In the genomic region with DNA sequence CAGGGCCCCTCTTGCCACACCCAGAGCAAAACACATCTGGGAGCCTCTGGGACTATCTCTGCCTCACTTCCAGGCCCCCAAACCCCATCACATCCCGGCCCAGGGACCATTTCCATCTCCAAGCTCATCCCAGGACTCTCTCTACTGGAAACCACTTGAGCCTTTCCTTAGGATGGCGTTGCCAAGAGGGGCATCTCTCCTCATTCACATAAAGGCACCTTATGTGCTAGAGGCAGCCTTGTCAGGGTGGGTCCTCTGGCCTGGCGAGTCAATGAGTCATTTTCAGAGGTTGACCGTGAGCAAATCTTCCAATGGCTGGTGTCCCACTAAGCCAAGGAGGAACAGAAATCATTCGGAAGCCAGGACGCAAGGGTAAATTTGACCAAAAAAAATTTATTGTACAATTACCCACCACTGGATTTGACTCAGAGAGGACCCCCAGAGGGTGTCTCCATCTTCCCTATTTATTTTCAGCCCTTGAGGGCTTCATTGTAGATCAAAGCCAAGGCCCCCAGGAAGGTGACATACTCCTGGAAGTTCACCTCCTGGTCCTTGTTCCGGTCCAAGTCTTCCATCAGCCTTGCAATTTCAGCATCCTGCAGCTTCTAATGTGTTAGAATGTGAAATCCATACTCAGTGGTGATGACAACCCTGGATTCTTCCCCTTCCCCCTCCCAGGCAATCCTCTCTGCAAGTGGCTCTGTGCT, we compare ENCODE assay signal across 9 cellular contexts. TPM values are rescaled to one million over a fixed set of nuclear protein-coding genes. Genes with fewer than 3 reads are reported as not detected.
DNase-seq lines count a peak whose midpoint lies in the region; ATAC-seq, FAIRE-seq and TF ChIP-seq lines count a peak whose summit lies in the region.
"Had no signal": no experiment of that assay in that cellular context is flagged by ENCODE, and none has a peak within 500 bp of the region (broad histone marks: within the 10 kb centered on the region; RNA-seq: fewer than 3 reads in every experiment).

No MANE protein-coding gene starts in this region.

- peak overlapping the region; percentile 84 for H3K27ac Mint-ChIP-seq in activated B cell treated with CpG ODN at 0.5 μM for 24 hours

- peak overlapping the region; percentile 93 for H3K4me3 Mint-ChIP-seq in activated B cell treated with CpG ODN at 0.5 μM for 24 hours

- intact Hi-C loops in activated B cell treated with CpG ODN at 0.5 μM for 24 hours (cut with micrococcal nuclease) (loop anchor here (5.0 kb wide), 1 partner anchor 138 kb away; a partner anchor contains a TSS), pancreas (cut with DNase I) (no loop called here)

- CTCF ChIA-PET in activated B cell treated with CpG ODN at 0.5 μM for 24 hours (lab: Charles Lee): interaction anchor here (1.2 to 6.4 kb wide), 7 partner anchors 11 to 93 kb away, joined by 3 to 119 read pairs (median 8); a partner anchor contains a TSS

- H3K4me3 ChIP-seq in fibroblast of villous mesenchyme (ENCODE audit: low read depth, low read length): peak overlapping the region; percentile 86
- peak overlapping the region; percentile 82 for H3K4me3 ChIP-seq in skeletal muscle satellite cell (ENCODE audit: low read length)
- H3K4me3 ChIP-seq in pancreas: peak overlapping the region in 1 of 4 donors; percentile 61

- H3K27me3 ChIP-seq in skeletal muscle satellite cell (ENCODE audit: control insufficient read depth, insufficient read depth, low read length): no peaks in the 10 kb centered on the region
- H3K27me3 ChIP-seq in pancreas: no peaks in the 10 kb centered on the region

- no peak for ATAC-seq in activated B cell treated with CpG ODN at 0.5 μM for 24 hours (ENCODE audit: low read depth)
- ATAC-seq in pancreas: no peak
- ATAC-seq in GM21737 (IDR thresholded peaks at IDR 0.05; ENCODE audit: unreplicated experiment): no peak
- no peak for ATAC-seq in GM18505 (IDR thresholded peaks at IDR 0.05; ENCODE audit: unreplicated experiment)

- DNase-seq in activated B cell treated with CpG ODN at 0.5 μM for 24 hours (no peak), fibroblast of villous mesenchyme (ENCODE audit: low read depth) (peak; percentile 50), GM19238 (ENCODE audit: insufficient read length, low spot score) (no peak), pancreas (no peak)
- DNase-seq: NCI-H1092 treated with DMSO at 0.1 percent for 48 hours had no signal

- peaks cover 10% of the 10 kb centered on the region for H3K36me3 Mint-ChIP-seq in activated B cell treated with CpG ODN at 0.5 μM for 24 hours (ENCODE audit: low read depth)

- H3K4me1 ChIP-seq in ES-I3 (ENCODE audit: insufficient read depth, low read length): peaks cover 26% of the 10 kb centered on the region
- peaks cover 32% of the 10 kb centered on the region for H3K4me1 ChIP-seq in skeletal muscle satellite cell (ENCODE audit: control insufficient read depth, insufficient read depth, low read length)
- H3K4me1 ChIP-seq in pancreas: no peaks in the 10 kb centered on the region

- peak overlapping the region in 1 of 4 donors; percentile 78 for H3K27ac ChIP-seq in pancreas

- no peak for FAIRE-seq in pancreas (lab: Jason Lieb, UNC)

- H3K4me1 Mint-ChIP-seq in activated B cell treated with CpG ODN at 0.5 μM for 24 hours: peaks cover 45% of the 10 kb centered on the region

- peak overlapping the region; percentile 38; the same call in 1 of the 2 replicates for H3K9ac ChIP-seq in ES-I3 (ENCODE audit: low read depth, low read length)
- peak overlapping the region; percentile 97 for H3K9ac ChIP-seq in skeletal muscle satellite cell (ENCODE audit: low read depth, low read length)

- no peak for TF ChIP-seq POLR2A in GM18505 (IDR thresholded peaks at IDR 0.05; ENCODE audit: borderline replicate concordance, extremely low read depth, insufficient read depth, insufficient read length)

- H3K9me3 ChIP-seq in ES-I3 (ENCODE audit: control insufficient read depth, insufficient read depth, low read length): no peaks in the 10 kb centered on the region
- no peaks in the 10 kb centered on the region for H3K9me3 ChIP-seq in skeletal muscle satellite cell (replicated peaks; ENCODE audit: low read length)
- H3K9me3 ChIP-seq in pancreas: no peaks in the 10 kb centered on the region

- WGBS in pancreas, 2 donors: 78 to 89% methylated on average over 7 of the region's 7 CpGs

- POLR2A ChIA-PET in activated B cell treated with CpG ODN at 0.5 μM for 24 hours (lab: Charles Lee): interaction anchor here (0.6 to 7.9 kb wide), 7 partner anchors 10 to 137 kb away, joined by 3 to 115 read pairs (median 27); a partner anchor contains a TSS

- TF ChIP-seq CTCF in activated B cell treated with CpG ODN at 0.5 μM for 24 hours (IDR thresholded peaks at IDR 0.05) (no peak), fibroblast of villous mesenchyme (IDR thresholded peaks at IDR 0.05; ENCODE audit: insufficient read depth, low read depth, low read length) (no peak), pancreas (IDR thresholded peaks at IDR 0.05) (no peak)

- H3K27me3 Mint-ChIP-seq in activated B cell treated with CpG ODN at 0.5 μM for 24 hours: no peaks in the 10 kb centered on the region

- peak overlapping the region; percentile 87 for H3K4me2 ChIP-seq in skeletal muscle satellite cell (ENCODE audit: low read length)

- no peaks in the 10 kb centered on the region for H3K9me3 Mint-ChIP-seq in activated B cell treated with CpG ODN at 0.5 μM for 24 hours

- H3K36me3 ChIP-seq in ES-I3 (ENCODE audit: insufficient read depth, low read length) (no peaks in the 10 kb centered on the region), skeletal muscle satellite cell (ENCODE audit: insufficient read depth, low read length) (peaks cover 15% of the 10 kb centered on the region), pancreas (no peaks in the 10 kb centered on the region)

RNA-seq across cellular contexts. Expression of a gene that starts 1.4 kb away (rescaled TPM):
- 166 and 186 TPM in 2 replicates for total RNA-seq in activated B cell treated with CpG ODN at 0.5 μM for 24 hours
- 1,018 and 1,040 TPM in 2 replicates for total RNA-seq in fibroblast of villous mesenchyme
- 1,129 and 1,390 TPM in 2 replicates for total RNA-seq in skeletal muscle satellite cell (2012; rRNA removed)
- 100 to 1,000 TPM in 2 of 6 donors, 10 to 100 TPM in 4; 21.4 to 264 (median 61.8) TPM for total RNA-seq in pancreas
- polyA plus RNA-seq in pancreas: 100 to 1,000 TPM; 304 to 495 TPM

RNA-seq across cellular contexts. Expression of a gene that starts 6.4 kb away (rescaled TPM):
- total RNA-seq in activated B cell treated with CpG ODN at 0.5 μM for 24 hours (0.51 TPM in 1 of 2 replicates, not detected in the other), fibroblast of villous mesenchyme (0.32 TPM in 1 of 2 replicates, not detected in the other), pancreas (not detected)
- 1.3 TPM in 1 of 2 replicates, not detected in the other for total RNA-seq in skeletal muscle satellite cell (2012; rRNA removed)
- not detected for polyA plus RNA-seq in pancreas

RNA-seq across cellular contexts. Expression of a gene that starts 11.2 kb away (rescaled TPM):
- total RNA-seq in activated B cell treated with CpG ODN at 0.5 μM for 24 hours (315 and 398 TPM in 2 replicates), fibroblast of villous mesenchyme (165 and 507 TPM in 2 replicates), pancreas (10 to 100 TPM in 4 of 6 donors, 1 to 10 TPM in 2; 5.0 to 40.9 (median 24.4) TPM)
- 169 and 399 TPM in 2 replicates for total RNA-seq in skeletal muscle satellite cell (2012; rRNA removed)
- polyA plus RNA-seq in pancreas: 100 to 1,000 TPM in 1 of 2 donors, 10 to 100 TPM in 1; 88.6 to 149 TPM

RNA-seq across cellular contexts. Expression of a gene that starts 14.7 kb away (rescaled TPM):
- total RNA-seq in activated B cell treated with CpG ODN at 0.5 μM for 24 hours (not detected in 2 replicates), fibroblast of villous mesenchyme (18.0 and 20.3 TPM in 2 replicates), pancreas (under 1 TPM in 3 of 6 donors, not detected in 3; 0.20 to 0.70 (median 0.66) TPM)
- 11.6 and 13.2 TPM in 2 replicates for total RNA-seq in skeletal muscle satellite cell (2012; rRNA removed)
- 1 to 10 TPM in 1 of 2 donors, under 1 TPM in 1; 0.38 to 1.1 TPM for polyA plus RNA-seq in pancreas

RNA-seq across cellular contexts. Expression of a gene that starts 31.3 kb away (rescaled TPM):
- 2.0 and 4.4 TPM in 2 replicates for total RNA-seq in activated B cell treated with CpG ODN at 0.5 μM for 24 hours
- 0.97 and 2.2 TPM in 2 replicates for total RNA-seq in fibroblast of villous mesenchyme
- total RNA-seq in skeletal muscle satellite cell (2012; rRNA removed): 2.5 and 3.9 TPM in 2 replicates
- 1 to 10 TPM in 1 of 6 donors, under 1 TPM in 3, not detected in 2; 0.60 to 2.1 (median 0.68) TPM for total RNA-seq in pancreas
- polyA plus RNA-seq in pancreas: 1 to 10 TPM; 1.9 to 2.8 TPM
